ENCODE assay signal across 22 cellular contexts in the genomic region with DNA sequence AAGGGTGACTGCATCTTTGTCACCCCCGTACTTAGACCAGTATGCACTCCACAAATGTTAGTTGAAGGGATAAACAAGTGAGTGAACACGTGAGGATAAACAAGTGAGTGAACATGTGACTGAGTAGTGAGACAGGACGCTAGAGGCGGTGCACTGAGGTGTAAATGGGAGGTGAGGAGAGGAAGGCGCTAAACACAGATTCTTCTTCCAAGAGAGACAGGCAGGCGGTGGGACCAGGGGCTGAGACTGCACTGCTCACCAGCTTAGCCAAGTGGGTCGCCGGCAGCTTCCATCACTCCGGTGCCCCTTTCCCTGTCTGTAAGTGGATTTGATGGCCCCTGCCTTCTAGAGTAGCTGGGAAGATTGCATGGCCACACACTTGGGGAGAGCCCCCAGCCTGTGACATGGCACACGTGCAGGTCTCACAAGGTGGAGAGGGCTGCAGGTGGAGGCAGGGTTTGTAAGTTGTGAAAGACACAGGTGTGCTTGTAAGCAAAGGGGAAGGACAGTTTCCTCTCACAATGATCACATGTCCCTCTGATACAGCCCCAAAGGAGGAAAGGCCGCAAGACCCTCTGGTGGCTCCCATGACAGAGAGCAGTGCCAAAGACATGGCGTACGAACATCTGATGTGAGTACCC. TPM values are rescaled to one million over a fixed set of nuclear protein-coding genes. Genes with fewer than 3 reads are reported as not detected.
DNase-seq lines count a peak whose midpoint lies in the region; ATAC-seq, FAIRE-seq and TF ChIP-seq lines count a peak whose summit lies in the region.
"Had no signal": no experiment of that assay in that cellular context is flagged by ENCODE, and none has a peak within 500 bp of the region (broad histone marks: within the 10 kb centered on the region; RNA-seq: fewer than 3 reads in every experiment).

No MANE protein-coding gene starts in this region.

- FAIRE-seq in pancreas (lab: Jason Lieb, UNC), result no peak
- FAIRE-seq: GM12892, GM18507, HTR-8/SVneo had no signal

- no peak for ATAC-seq in effector memory CD8-positive, alpha-beta T cell (replicated peaks)
- ATAC-seq in pancreas (no peak), GM21786 (IDR thresholded peaks at IDR 0.05; ENCODE audit: unreplicated experiment) (no peak)

- intact Hi-C loops in OCI-LY7 (cut with micrococcal nuclease; ENCODE audit: unreplicated experiment) (no loop called here), pancreas (cut with DNase I) (no loop called here)

- no peak overlapping the region for H2BK20ac ChIP-seq in H9 (ENCODE audit: low read depth, low read length, poor library complexity, severe bottlenecking)

- no peak overlapping the region for H4K8ac ChIP-seq in H9 (replicated peaks; ENCODE audit: insufficient read length, low read depth, low read length)
- H4K8ac ChIP-seq in neuronal stem cell (ENCODE audit: low read depth, low read length), result no peak overlapping the region

- no peak overlapping the region for H3K9ac ChIP-seq in H9 (ENCODE audit: extremely low read depth, insufficient read length, low read length)
- H3K9ac ChIP-seq in neuronal stem cell (ENCODE audit: low read depth, low read length, poor library complexity), result no peak overlapping the region

- H2AK5ac ChIP-seq in H9 (ENCODE audit: insufficient read length, low read length) (no peak overlapping the region), neuronal stem cell (ENCODE audit: low read depth, low read length) (no peak overlapping the region)

- H3K23me2 ChIP-seq in H9 (ENCODE audit: insufficient read length, low read depth, low read length, poor library complexity, severe bottlenecking), result no peaks in the 10 kb centered on the region

- H3K27ac ChIP-seq in H9 (ENCODE audit: insufficient read length, low read depth, low read length), result no peak overlapping the region
- no peak overlapping the region for H3K27ac ChIP-seq in OCI-LY7 (ENCODE audit: low read depth, low read length, poor library complexity, severe bottlenecking)
- no peak overlapping the region for H3K27ac ChIP-seq in neuronal stem cell (replicated peaks; ENCODE audit: low read length)
- no peak overlapping the region for H3K27ac ChIP-seq in pancreas

- CTCF ChIA-PET in OCI-LY7 (lab: Charles Lee; ENCODE audit: unreplicated experiment), result no interaction called here
- CTCF ChIA-PET in activated naive CD4-positive, alpha-beta T cell treated with anti-CD3 and anti-CD28 coated beads, Interleukin-2, amount 10 ng/mL, durations not matched to agents 7 days and 5 days (lab: Charles Lee), result interaction anchor here (0.9 kb wide), 1 partner anchor 38 kb away, joined by 3 read pairs; no protein-coding TSS in a partner anchor

- no peaks in the 10 kb centered on the region for H3K79me1 ChIP-seq in H9 (ENCODE audit: insufficient read depth, low read depth, low read length, poor library complexity, severe bottlenecking)
- H3K79me1 ChIP-seq in neuronal stem cell (ENCODE audit: low read depth, low read length), result no peaks in the 10 kb centered on the region

- H3K36me3 ChIP-seq in OCI-LY7 (ENCODE audit: insufficient read depth, low read length), result no peaks in the 10 kb centered on the region
- H3K36me3 ChIP-seq in neuronal stem cell (replicated peaks in 1 of 2; ENCODE audit: control insufficient read depth in 2 of 2, insufficient read depth in 2 of 2, low read length in 2 of 2), result no peaks in the 10 kb centered on the region
- no peaks in the 10 kb centered on the region for H3K36me3 ChIP-seq in pancreas

- no peak overlapping the region for H3K14ac ChIP-seq in H9 (ENCODE audit: insufficient read depth, low read length)
- H3K14ac ChIP-seq in neuronal stem cell (ENCODE audit: low read length), result no peak overlapping the region

- no peaks in the 10 kb centered on the region for H3K27me3 ChIP-seq in H9 (ENCODE audit: insufficient read depth, low read length)
- no peaks in the 10 kb centered on the region for H3K27me3 ChIP-seq in neuronal stem cell (ENCODE audit: control insufficient read depth in 3 of 3, insufficient read depth in 3 of 3, low read depth in 1 of 3, low read length in 3 of 3)
- no peaks in the 10 kb centered on the region for H3K27me3 ChIP-seq in pancreas

- H2BK15ac ChIP-seq in H9 (ENCODE audit: low read depth, low read length), result no peak overlapping the region
- peak overlapping the region; percentile 22 for H2BK15ac ChIP-seq in neuronal stem cell (ENCODE audit: low read length)

- peak overlapping the region in 2 of 3 experiments; percentile 2 to 70; a peak in 1 of 7 replicates for H3K27ac Mint-ChIP-seq in H9
- peak overlapping the region; percentile 18 to 83 for H3K27ac Mint-ChIP-seq in effector memory CD8-positive, alpha-beta T cell
- H3K27ac Mint-ChIP-seq in activated naive CD4-positive, alpha-beta T cell treated with anti-CD3 and anti-CD28 coated beads, Interleukin-2, amount 10 ng/mL, durations not matched to agents 7 days and 5 days, result no peak overlapping the region
- H3K27ac Mint-ChIP-seq: B cell had no signal

- H3K4me1 Mint-ChIP-seq in H9, result peaks cover 9 to 14% of the 10 kb centered on the region in 2 experiments
- H3K4me1 Mint-ChIP-seq in effector memory CD8-positive, alpha-beta T cell (ENCODE audit: low read depth in 2 of 2), result peaks cover 4 to 5% of the 10 kb centered on the region in 2 donors
- H3K4me1 Mint-ChIP-seq in activated naive CD4-positive, alpha-beta T cell treated with anti-CD3 and anti-CD28 coated beads, Interleukin-2, amount 10 ng/mL, durations not matched to agents 7 days and 5 days, result no peaks in the 10 kb centered on the region
- H3K4me1 Mint-ChIP-seq: B cell; CD4-positive, CD25-positive, alpha-beta regulatory T cell; CD8-positive, alpha-beta memory T cell had no signal

- H2BK120ac ChIP-seq in H9 (ENCODE audit: low read depth, low read length, poor library complexity, severe bottlenecking), result no peak overlapping the region
- H2BK120ac ChIP-seq in neuronal stem cell (ENCODE audit: low read depth, low read length), result no peak overlapping the region

- H3K23ac ChIP-seq in H9 (ENCODE audit: insufficient read length, low read depth, low read length) (no peak overlapping the region), neuronal stem cell (ENCODE audit: low read depth, low read length, poor library complexity) (no peak overlapping the region)

- H4K20me1 ChIP-seq in H9 (ENCODE audit: control insufficient read depth, insufficient read depth, insufficient read length) (no peaks in the 10 kb centered on the region), OCI-LY7 (ENCODE audit: insufficient read depth, low read length) (no peaks in the 10 kb centered on the region)

- H3K4ac ChIP-seq in H9 (ENCODE audit: low read depth, low read length) (no peak overlapping the region), neuronal stem cell (ENCODE audit: low read length) (no peak overlapping the region)

- H3K4me3 ChIP-seq in OCI-LY7 (ENCODE audit: low read depth, low read length, poor library complexity, severe bottlenecking), result no peak overlapping the region
- no peak overlapping the region for H3K4me3 ChIP-seq in neuronal stem cell (ENCODE audit: low read length in 2 of 2)
- H3K4me3 ChIP-seq in pancreas, result no peak overlapping the region

- H3K18ac ChIP-seq in H9 (ENCODE audit: insufficient read length, low read depth, low read length), result no peak overlapping the region
- H3K18ac ChIP-seq in neuronal stem cell (ENCODE audit: low read length), result no peak overlapping the region

- H2BK12ac ChIP-seq in H9 (ENCODE audit: insufficient read length, low read depth, low read length), result no peak overlapping the region
- H2BK12ac ChIP-seq in neuronal stem cell (ENCODE audit: low read length), result no peak overlapping the region

- DNase-seq in H9 (no peak), OCI-LY7 (ENCODE audit: low spot score) (peak; percentile 39), neuronal stem cell (ENCODE audit: low spot score) (no peak), SHP77 treated with DMSO at 0.1 percent for 48 hours (lab: John Stamatoyannopoulos, UW) (no peak), pancreas (no peak)
- no peak for DNase-seq in effector memory CD8-positive, alpha-beta T cell
- no peak for DNase-seq in activated naive CD4-positive, alpha-beta T cell treated with anti-CD3 and anti-CD28 coated beads, Interleukin-2, amount 10 ng/mL, durations not matched to agents 7 days and 5 days
- DNase-seq: C1 segment of cervical spinal cord; CD4-positive, CD25-positive, alpha-beta regulatory T cell; CD8-positive, alpha-beta memory T cell; COR-L47; DMS 273 treated with DMSO at 0.1 percent for 48 hours; DMS53; DND-41; EL; HCEC 1CT; IMR-90 had no signal

- TF ChIP-seq CTCF in H9 (conservative IDR thresholded peaks at IDR 0.05) (no peak), OCI-LY7 (conservative IDR thresholded peaks at IDR 0.05; ENCODE audit: low read length) (no peak), pancreas (IDR thresholded peaks at IDR 0.05) (no peak)

- H3K36me3 Mint-ChIP-seq in H9 (ENCODE audit: insufficient read depth in 1 of 3, low read depth in 3 of 3), result no peaks in the 10 kb centered on the region
- H3K36me3 Mint-ChIP-seq in effector memory CD8-positive, alpha-beta T cell (ENCODE audit: insufficient read depth), result no peaks in the 10 kb centered on the region
- H3K36me3 Mint-ChIP-seq in activated naive CD4-positive, alpha-beta T cell treated with anti-CD3 and anti-CD28 coated beads, Interleukin-2, amount 10 ng/mL, durations not matched to agents 7 days and 5 days, result no peaks in the 10 kb centered on the region
- H3K36me3 Mint-ChIP-seq: CD4-positive, CD25-positive, alpha-beta regulatory T cell; CD8-positive, alpha-beta memory T cell had no signal

- no peaks in the 10 kb centered on the region for H3K9me2 ChIP-seq in OCI-LY7 (ENCODE audit: insufficient read depth, low read length)

- no peak overlapping the region for H3T11ph ChIP-seq in H9 (ENCODE audit: low read length)

- H2BK5ac ChIP-seq in H9 (ENCODE audit: insufficient read length, low read length) (no peak overlapping the region), neuronal stem cell (ENCODE audit: low read length) (no peak overlapping the region)

- H4K5ac ChIP-seq in H9 (ENCODE audit: insufficient read length, low read depth, low read length), result no peak overlapping the region

- POLR2A ChIA-PET in OCI-LY7 (lab: Charles Lee), result no interaction called here

- H4K91ac ChIP-seq in H9 (ENCODE audit: insufficient read length, low read depth, low read length), result no peak overlapping the region
- no peak overlapping the region for H4K91ac ChIP-seq in neuronal stem cell (ENCODE audit: low read depth, low read length, poor library complexity)

- H3K79me2 ChIP-seq in H9 (ENCODE audit: insufficient read depth, low read length) (no peaks in the 10 kb centered on the region), OCI-LY7 (ENCODE audit: insufficient read depth, low read depth, low read length) (no peaks in the 10 kb centered on the region)

- no peaks in the 10 kb centered on the region for H3K9me3 Mint-ChIP-seq in H9
- H3K9me3 Mint-ChIP-seq in effector memory CD8-positive, alpha-beta T cell, result no peaks in the 10 kb centered on the region
- H3K9me3 Mint-ChIP-seq in activated naive CD4-positive, alpha-beta T cell treated with anti-CD3 and anti-CD28 coated beads, Interleukin-2, amount 10 ng/mL, durations not matched to agents 7 days and 5 days, result no peaks in the 10 kb centered on the region
- H3K9me3 Mint-ChIP-seq: CD4-positive, CD25-positive, alpha-beta regulatory T cell; CD8-positive, alpha-beta memory T cell had no signal

- no peak overlapping the region for H3K56ac ChIP-seq in H9 (ENCODE audit: insufficient read length, low read depth, low read length)

- BruUV-seq in OCI-LY7 (replicated peaks; lab: Mats Ljungman, UMichigan), result no TSS peak

- H2AFZ ChIP-seq in H9 (ENCODE audit: low read length), result no peak overlapping the region
- no peak overlapping the region for H2AFZ ChIP-seq in OCI-LY7 (ENCODE audit: low read length)
- no peak overlapping the region for H2AFZ ChIP-seq in neuronal stem cell (ENCODE audit: low read length)

- WGBS in H9 (ENCODE audit: extremely low coverage, insufficient read length, low lambda C conversion rate), result no CpG with 5 or more reads among the region's 13 CpGs
- WGBS in neuronal stem cell (ENCODE audit: extremely low coverage in 2 of 2, insufficient read length in 2 of 2, insufficient replicate concordance in 1 of 2), 2 donors, result no CpG with 5 or more reads among the region's 13 CpGs
- WGBS in pancreas, 2 donors, result 92 to 93% methylated on average over 13 of the region's 13 CpGs

- H3K9me3 ChIP-seq in H9 (ENCODE audit: control insufficient read depth, low read depth, low read length), result no peaks in the 10 kb centered on the region
- H3K9me3 ChIP-seq in OCI-LY7 (ENCODE audit: low read length), result no peaks in the 10 kb centered on the region
- no peaks in the 10 kb centered on the region for H3K9me3 ChIP-seq in neuronal stem cell (replicated peaks in 1 of 2; ENCODE audit: control insufficient read depth in 2 of 2, insufficient read depth in 1 of 2, low read depth in 1 of 2, low read length in 2 of 2)
- no peaks in the 10 kb centered on the region for H3K9me3 ChIP-seq in pancreas

- H3K4me2 ChIP-seq in H9 (ENCODE audit: insufficient read depth, insufficient read length, low read length) (no peak overlapping the region), OCI-LY7 (ENCODE audit: low read length) (no peak overlapping the region; the same call in 1 of the 2 replicates), neuronal stem cell (ENCODE audit: insufficient read depth, low read length, poor library complexity, severe bottlenecking) (no peak overlapping the region)

- no peaks in the 10 kb centered on the region for H3K4me1 ChIP-seq in H9 (ENCODE audit: insufficient read depth, low read length)
- peaks cover 10% of the 10 kb centered on the region for H3K4me1 ChIP-seq in OCI-LY7 (ENCODE audit: insufficient read depth, low read length, poor library complexity, severe bottlenecking)
- peaks cover 6 to 19% of the 10 kb centered on the region in 2 donors for H3K4me1 ChIP-seq in neuronal stem cell (ENCODE audit: control insufficient read depth in 2 of 2, insufficient read depth in 1 of 2, low read depth in 1 of 2, low read length in 2 of 2)
- peaks cover 0 to 6% (median 0%) of the 10 kb centered on the region in 3 donors for H3K4me1 ChIP-seq in pancreas

- no peak overlapping the region for H3K4me3 Mint-ChIP-seq in H9
- H3K4me3 Mint-ChIP-seq in effector memory CD8-positive, alpha-beta T cell, result no peak overlapping the region
- no peak overlapping the region for H3K4me3 Mint-ChIP-seq in activated naive CD4-positive, alpha-beta T cell treated with anti-CD3 and anti-CD28 coated beads, Interleukin-2, amount 10 ng/mL, durations not matched to agents 7 days and 5 days
- H3K4me3 Mint-ChIP-seq: B cell; CD4-positive, CD25-positive, alpha-beta regulatory T cell; CD8-positive, alpha-beta memory T cell had no signal

- H3K27me3 Mint-ChIP-seq in H9 (ENCODE audit: low read depth), result peaks cover 18% of the 10 kb centered on the region
- no peaks in the 10 kb centered on the region for H3K27me3 Mint-ChIP-seq in effector memory CD8-positive, alpha-beta T cell
- peaks cover 33% of the 10 kb centered on the region for H3K27me3 Mint-ChIP-seq in activated naive CD4-positive, alpha-beta T cell treated with anti-CD3 and anti-CD28 coated beads, Interleukin-2, amount 10 ng/mL, durations not matched to agents 7 days and 5 days
- H3K27me3 Mint-ChIP-seq: CD4-positive, CD25-positive, alpha-beta regulatory T cell had no signal

RNA-seq across cellular contexts. Expression of a gene that starts 47.5 kb away (rescaled TPM):
- total RNA-seq in H9 (2021) (16.5 and 16.6 TPM in 2 replicates), OCI-LY7 (2022) (38.3 and 42.0 TPM in 2 replicates), pancreas (10 to 100 TPM; 35.9 to 43.6 (median 38.8) TPM)
- total RNA-seq in OCI-LY7 (2014; rRNA removed; shearing (Covaris generic)), result 25.4 and 27.3 TPM in 2 replicates
- polyA plus RNA-seq in neuronal stem cell (2013, experiment 1 of 2), result 12.5 TPM
- polyA plus RNA-seq in neuronal stem cell (2013, experiment 2 of 2), result 12.8 TPM
- 10 to 100 TPM; 30.5 to 47.4 TPM for polyA plus RNA-seq in pancreas
